Comparison of ENCODE assay signal across 22 cellular contexts in genomic region chr4:162640152-162640551, GRCh38.
DNase-seq lines count a peak whose midpoint lies in the region; ATAC-seq and TF ChIP-seq lines count a peak whose summit lies in the region.
"Had no signal": no experiment of that assay in that cellular context is flagged by ENCODE, and none has a peak within 500 bp of the region (broad histone marks: within the 10 kb centered on the region; RNA-seq: fewer than 3 reads in every experiment).

No MANE protein-coding gene starts in this region.

- H3K4me1 Mint-ChIP-seq in GM23338: no peaks in the 10 kb centered on the region; the same call in 2 of the 3 replicates
- H3K4me1 Mint-ChIP-seq in CD4-positive, alpha-beta memory T cell: no peaks in the 10 kb centered on the region
- H3K4me1 Mint-ChIP-seq: B cell; CD8-positive, alpha-beta memory T cell had no signal

- ATAC-seq in GM23338: no peak
- ATAC-seq: A549, GM12878 had no signal

- DNase-seq in GM23338 (ENCODE audit: low spot score) (no peak), mesendoderm (no peak), spleen (peak; percentile 51), iPS-NIHi7 (ENCODE audit: extremely low spot score) (no peak)
- no peak for DNase-seq in CD4-positive, alpha-beta memory T cell
- DNase-seq: AML-193; CD4-positive, alpha-beta T cell; CD8-positive, alpha-beta memory T cell; COR-L47; DMS 273 treated with DMSO at 0.1 percent for 48 hours; DMS153; DMS53; DMS79; DND-41; EL; GDM1 had no signal

- peak overlapping the region; percentile 85 for H3K4ac ChIP-seq in mesendoderm (ENCODE audit: low read depth, low read length)

- no peak overlapping the region for H3K9ac ChIP-seq in mesendoderm (ENCODE audit: low read length)
- H3K9ac ChIP-seq: BLaER1 treated with 17β-estradiol and CSF1 and Interleukin-3, amounts not matched to agents 10 nM and 100 nM had no signal

- CTCF ChIA-PET in CD4-positive, alpha-beta memory T cell (lab: Charles Lee; ENCODE audit: partially characterized antibody): no interaction called here

- H3K27me3 ChIP-seq in GM23338 (ENCODE audit: insufficient read depth) (no peaks in the 10 kb centered on the region), mesendoderm (ENCODE audit: insufficient read depth, low read length, poor library complexity) (no peaks in the 10 kb centered on the region), spleen (replicated peaks in 1 of 7) (no peaks in the 10 kb centered on the region)
- no peaks in the 10 kb centered on the region for H3K27me3 ChIP-seq in CD4-positive, alpha-beta memory T cell (ENCODE audit: insufficient read depth, low read length)
- H3K27me3 ChIP-seq: BLaER1 treated with 17β-estradiol and CSF1 and Interleukin-3, amounts not matched to agents 10 nM and 100 nM had no signal

- intact Hi-C loops in spleen (cut with DNase I; ENCODE audit: low total_unique reads): no loop called here
- intact Hi-C loops in CD4-positive, alpha-beta memory T cell (cut with micrococcal nuclease): no loop called here

- H3K36me3 Mint-ChIP-seq in GM23338 (ENCODE audit: low read depth): no peaks in the 10 kb centered on the region
- H3K36me3 Mint-ChIP-seq in CD4-positive, alpha-beta memory T cell: no peaks in the 10 kb centered on the region
- H3K36me3 Mint-ChIP-seq: CD8-positive, alpha-beta memory T cell had no signal

- no peaks in the 10 kb centered on the region for H3K9me3 Mint-ChIP-seq in GM23338
- peaks cover 0 to 8% (median 3%) of the 10 kb centered on the region in 8 donors for H3K9me3 Mint-ChIP-seq in CD4-positive, alpha-beta memory T cell

- peaks cover 0 to 8% (median 1%) of the 10 kb centered on the region in 8 donors for H3K9me3 ChIP-seq in spleen
- no peaks in the 10 kb centered on the region for H3K9me3 ChIP-seq in CD4-positive, alpha-beta memory T cell (ENCODE audit: control insufficient read depth in 1 of 2, low read length in 2 of 2)
- H3K9me3 ChIP-seq: A549 had no signal

- no peaks in the 10 kb centered on the region for H3K79me2 ChIP-seq in GM23338 (replicated peaks; ENCODE audit: insufficient read depth)
- H3K79me2 ChIP-seq in mesendoderm (ENCODE audit: control insufficient read depth, insufficient read depth, low read length): no peaks in the 10 kb centered on the region

- 0 out of 2 replicates have a peak overlapping the region, but pooled peaks have one; percentile 15 for H2AFZ ChIP-seq in GM23338

- WGBS in mesendoderm (ENCODE audit: extremely low coverage, insufficient coverage, low lambda C conversion rate): no CpG with 5 or more reads among the region's 13 CpGs
- 86 to 93% (median 91%) methylated on average over 13 of the region's 13 CpGs for WGBS in spleen, 5 donors

- H3K9me2 ChIP-seq in GM23338 (ENCODE audit: insufficient read depth): 0 out of 2 replicates have a peak, but pooled peaks cover 2% of the 10 kb centered on the region

- H3K36me3 ChIP-seq in GM23338 (ENCODE audit: insufficient read depth) (no peaks in the 10 kb centered on the region), mesendoderm (ENCODE audit: control insufficient read depth, insufficient read depth, low read length) (no peaks in the 10 kb centered on the region), spleen (no peaks in the 10 kb centered on the region)
- H3K36me3 ChIP-seq in CD4-positive, alpha-beta memory T cell (ENCODE audit: insufficient read depth, low read length): no peaks in the 10 kb centered on the region
- H3K36me3 ChIP-seq: BLaER1 treated with 17β-estradiol and CSF1 and Interleukin-3, amounts not matched to agents 10 nM and 100 nM had no signal

- no peak overlapping the region for H3K27ac Mint-ChIP-seq in GM23338
- no peak overlapping the region for H3K27ac Mint-ChIP-seq in CD4-positive, alpha-beta memory T cell
- H3K27ac Mint-ChIP-seq: B cell; CD4-positive, alpha-beta T cell; CD8-positive, alpha-beta memory T cell had no signal

- H3K79me1 ChIP-seq in mesendoderm (ENCODE audit: low read length): no peaks in the 10 kb centered on the region

- no peak overlapping the region for H4K8ac ChIP-seq in mesendoderm (ENCODE audit: low read depth, low read length)

- no peak overlapping the region for H2BK5ac ChIP-seq in mesendoderm (ENCODE audit: low read length)

- no peak overlapping the region for H3K4me3 Mint-ChIP-seq in GM23338
- no peak overlapping the region for H3K4me3 Mint-ChIP-seq in CD4-positive, alpha-beta memory T cell
- H3K4me3 Mint-ChIP-seq: B cell; CD4-positive, alpha-beta T cell; CD8-positive, alpha-beta memory T cell had no signal

- H4K20me1 ChIP-seq in GM23338 (replicated peaks; ENCODE audit: insufficient read depth): no peaks in the 10 kb centered on the region
- H4K20me1 ChIP-seq: BLaER1 treated with 17β-estradiol and CSF1 and Interleukin-3, amounts not matched to agents 10 nM and 100 nM had no signal

- no peaks in the 10 kb centered on the region for H3F3A ChIP-seq in GM23338 (replicated peaks; ENCODE audit: low read depth)

- H4K5ac ChIP-seq in mesendoderm (ENCODE audit: low read length): no peak overlapping the region

- no peak overlapping the region for H3K18ac ChIP-seq in mesendoderm (ENCODE audit: low read length)

- H3K27ac ChIP-seq in GM23338 (ENCODE audit: low read depth): no peak overlapping the region
- H3K27ac ChIP-seq in mesendoderm (ENCODE audit: low read depth, low read length): no peak overlapping the region
- H3K27ac ChIP-seq in spleen: no peak overlapping the region
- H3K27ac ChIP-seq in CD4-positive, alpha-beta memory T cell (ENCODE audit: low read depth, low read length): no peak overlapping the region
- H3K27ac ChIP-seq: 22Rv1; A549; BLaER1 treated with 17β-estradiol and CSF1 and Interleukin-3, amounts not matched to agents 10 nM and 100 nM; C4-2B had no signal

- H2BK15ac ChIP-seq in mesendoderm (replicated peaks; ENCODE audit: low read depth): no peak overlapping the region

- peak overlapping the region; percentile 7 for H3K23ac ChIP-seq in mesendoderm (ENCODE audit: low read length)

- POLR2A ChIA-PET in CD4-positive, alpha-beta memory T cell (lab: Charles Lee; ENCODE audit: partially characterized antibody): no interaction called here

- no peak overlapping the region for H2AK5ac ChIP-seq in mesendoderm (ENCODE audit: low read length)

- H3K56ac ChIP-seq in mesendoderm (ENCODE audit: low read length): no peak overlapping the region

- no peak overlapping the region for H3K4me2 ChIP-seq in GM23338
- no peak overlapping the region for H3K4me2 ChIP-seq in mesendoderm (ENCODE audit: low read length)
- H3K4me2 ChIP-seq: A549; BLaER1 treated with 17β-estradiol and CSF1 and Interleukin-3, amounts not matched to agents 10 nM and 100 nM had no signal

- no peak overlapping the region for H3K4me3 ChIP-seq in GM23338
- H3K4me3 ChIP-seq in mesendoderm (ENCODE audit: low read length): no peak overlapping the region
- no peak overlapping the region for H3K4me3 ChIP-seq in spleen
- no peak overlapping the region for H3K4me3 ChIP-seq in CD4-positive, alpha-beta memory T cell (ENCODE audit: low read length in 2 of 2)
- H3K4me3 ChIP-seq: A549; BLaER1 treated with 17β-estradiol and CSF1 and Interleukin-3, amounts not matched to agents 10 nM and 100 nM; GM12878 had no signal

- no peak for TF ChIP-seq POLR2A in spleen (IDR thresholded peaks at IDR 0.05)

- TF ChIP-seq CTCF in GM23338 (conservative IDR thresholded peaks at IDR 0.05; ENCODE audit: low read depth in 2 of 2): no peak
- TF ChIP-seq CTCF in spleen (IDR thresholded peaks at IDR 0.05 in 8 of 11, conservative IDR thresholded peaks at IDR 0.05 in 3 of 11): no peak

- H3K4me1 ChIP-seq in GM23338 (ENCODE audit: insufficient read depth) (no peaks in the 10 kb centered on the region), mesendoderm (ENCODE audit: control insufficient read depth, low read depth, low read length) (no peaks in the 10 kb centered on the region), spleen (no peaks in the 10 kb centered on the region)
- H3K4me1 ChIP-seq in CD4-positive, alpha-beta memory T cell (ENCODE audit: insufficient read depth, low read length): no peaks in the 10 kb centered on the region
- H3K4me1 ChIP-seq: A549; BLaER1 treated with 17β-estradiol and CSF1 and Interleukin-3, amounts not matched to agents 10 nM and 100 nM had no signal

- no peak overlapping the region for H2BK120ac ChIP-seq in mesendoderm (ENCODE audit: low read depth, low read length)

- H3K27me3 Mint-ChIP-seq in GM23338 (ENCODE audit: insufficient read depth, low read depth, poor library complexity): peaks cover 3% of the 10 kb centered on the region
- H3K27me3 Mint-ChIP-seq in CD4-positive, alpha-beta memory T cell: no peaks in the 10 kb centered on the region
- H3K27me3 Mint-ChIP-seq: B cell; CD4-positive, alpha-beta T cell; CD8-positive, alpha-beta memory T cell had no signal

TF ChIP-seq in GM23338, 12 proteins besides CTCF, POLR2A, EP300 and RAD21 (continues in another document):
- no peak for TF ChIP-seq EZH2phosphoT487 (IDR thresholded peaks at IDR 0.05; ENCODE audit: unreplicated experiment)
- TF ChIP-seq ETS1 (IDR thresholded peaks at IDR 0.05): no peak
- TF ChIP-seq ZNF331 (CRISPR knock-in tag; IDR thresholded peaks at IDR 0.05; ENCODE audit: low read depth): no peak
- no peak for TF ChIP-seq ZNF114 (CRISPR knock-in tag; IDR thresholded peaks at IDR 0.05)
- TF ChIP-seq EZH2 (IDR thresholded peaks at IDR 0.05; ENCODE audit: low read depth, unreplicated experiment): no peak
